Comparison of ENCODE assay signal across 1 cellular context in the genomic region with DNA sequence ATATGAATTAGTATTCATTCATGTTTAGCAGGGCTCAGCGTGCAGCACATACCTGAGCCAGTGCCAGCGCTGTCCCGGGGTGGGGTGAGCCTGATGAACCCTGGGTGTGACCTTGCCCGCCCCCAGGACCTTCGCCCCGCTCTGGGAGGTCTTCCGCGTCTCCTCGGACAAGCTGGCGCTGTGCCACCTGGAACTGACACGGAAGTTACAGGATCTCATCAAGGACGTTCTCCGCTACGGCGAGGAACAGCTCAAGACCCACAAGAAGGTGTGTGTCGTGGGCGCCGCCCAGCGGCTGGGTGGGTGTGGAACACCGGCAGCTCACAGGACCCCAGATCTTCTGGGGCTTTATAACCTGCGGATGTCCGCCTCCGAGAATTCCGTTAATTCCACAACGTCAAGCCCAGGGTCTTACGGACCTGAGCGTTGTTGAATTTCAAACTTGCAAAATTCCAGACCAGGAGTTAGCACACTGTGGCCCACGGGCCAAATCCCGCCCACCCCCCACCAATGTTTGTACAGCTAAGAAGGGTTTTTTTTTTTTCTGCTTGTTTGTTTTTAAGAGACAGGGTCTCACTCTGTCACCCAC.
TF ChIP-seq lines count a peak whose summit lies in the region.

No MANE protein-coding gene starts in this region.

TF ChIP-seq in HepG2, 621 proteins besides CTCF, POLR2A, EP300 and RAD21 (continued from another document and continues in another):
- TF ChIP-seq, protein P1, sequence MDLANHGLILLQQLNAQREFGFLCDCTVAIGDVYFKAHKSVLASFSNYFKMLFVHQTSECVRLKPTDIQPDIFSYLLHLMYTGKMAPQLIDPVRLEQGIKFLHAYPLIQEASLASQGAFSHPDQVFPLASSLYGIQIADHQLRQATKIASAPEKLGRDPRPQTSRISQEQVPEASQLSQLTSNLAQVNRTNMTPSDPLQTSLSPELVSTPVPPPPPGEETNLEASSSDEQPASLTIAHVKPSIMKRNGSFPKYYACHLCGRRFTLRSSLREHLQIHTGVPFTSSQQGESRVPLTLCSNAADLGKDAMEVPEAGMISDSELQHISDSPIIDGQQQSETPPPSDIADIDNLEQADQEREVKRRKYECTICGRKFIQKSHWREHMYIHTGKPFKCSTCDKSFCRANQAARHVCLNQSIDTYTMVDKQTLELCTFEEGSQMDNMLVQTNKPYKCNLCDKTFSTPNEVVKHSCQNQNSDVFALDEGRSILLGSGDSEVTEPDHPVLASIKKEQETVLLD (CRISPR knock-in tag; IDR thresholded peaks at IDR 0.05; ENCODE audit: low read depth): no peak
- TF ChIP-seq ZNF431 (CRISPR knock-in tag; IDR thresholded peaks at IDR 0.05; ENCODE audit: borderline replicate concordance, low read depth): no peak
- TF ChIP-seq ZNF563 (CRISPR knock-in tag; IDR thresholded peaks at IDR 0.05): no peak
- TF ChIP-seq, protein P2, sequence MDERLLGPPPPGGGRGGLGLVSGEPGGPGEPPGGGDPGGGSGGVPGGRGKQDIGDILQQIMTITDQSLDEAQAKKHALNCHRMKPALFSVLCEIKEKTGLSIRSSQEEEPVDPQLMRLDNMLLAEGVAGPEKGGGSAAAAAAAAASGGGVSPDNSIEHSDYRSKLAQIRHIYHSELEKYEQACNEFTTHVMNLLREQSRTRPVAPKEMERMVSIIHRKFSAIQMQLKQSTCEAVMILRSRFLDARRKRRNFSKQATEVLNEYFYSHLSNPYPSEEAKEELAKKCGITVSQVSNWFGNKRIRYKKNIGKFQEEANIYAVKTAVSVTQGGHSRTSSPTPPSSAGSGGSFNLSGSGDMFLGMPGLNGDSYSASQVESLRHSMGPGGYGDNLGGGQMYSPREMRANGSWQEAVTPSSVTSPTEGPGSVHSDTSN (CRISPR knock-in tag; IDR thresholded peaks at IDR 0.05): no peak
- TF ChIP-seq, protein P3, sequence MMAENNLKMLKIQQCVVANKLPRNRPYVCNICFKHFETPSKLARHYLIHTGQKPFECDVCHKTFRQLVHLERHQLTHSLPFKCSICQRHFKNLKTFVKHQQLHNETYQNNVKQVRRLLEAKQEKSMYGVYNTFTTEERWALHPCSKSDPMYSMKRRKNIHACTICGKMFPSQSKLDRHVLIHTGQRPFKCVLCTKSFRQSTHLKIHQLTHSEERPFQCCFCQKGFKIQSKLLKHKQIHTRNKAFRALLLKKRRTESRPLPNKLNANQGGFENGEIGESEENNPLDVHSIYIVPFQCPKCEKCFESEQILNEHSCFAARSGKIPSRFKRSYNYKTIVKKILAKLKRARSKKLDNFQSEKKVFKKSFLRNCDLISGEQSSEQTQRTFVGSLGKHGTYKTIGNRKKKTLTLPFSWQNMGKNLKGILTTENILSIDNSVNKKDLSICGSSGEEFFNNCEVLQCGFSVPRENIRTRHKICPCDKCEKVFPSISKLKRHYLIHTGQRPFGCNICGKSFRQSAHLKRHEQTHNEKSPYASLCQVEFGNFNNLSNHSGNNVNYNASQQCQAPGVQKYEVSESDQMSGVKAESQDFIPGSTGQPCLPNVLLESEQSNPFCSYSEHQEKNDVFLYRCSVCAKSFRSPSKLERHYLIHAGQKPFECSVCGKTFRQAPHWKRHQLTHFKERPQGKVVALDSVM (CRISPR knock-in tag; IDR thresholded peaks at IDR 0.05): no peak
- no peak for TF ChIP-seq ZNF33B (CRISPR knock-in tag; IDR thresholded peaks at IDR 0.05)
- TF ChIP-seq ELF3 (CRISPR knock-in tag; IDR thresholded peaks at IDR 0.05): peak; percentile 97
- TF ChIP-seq, protein P4, sequence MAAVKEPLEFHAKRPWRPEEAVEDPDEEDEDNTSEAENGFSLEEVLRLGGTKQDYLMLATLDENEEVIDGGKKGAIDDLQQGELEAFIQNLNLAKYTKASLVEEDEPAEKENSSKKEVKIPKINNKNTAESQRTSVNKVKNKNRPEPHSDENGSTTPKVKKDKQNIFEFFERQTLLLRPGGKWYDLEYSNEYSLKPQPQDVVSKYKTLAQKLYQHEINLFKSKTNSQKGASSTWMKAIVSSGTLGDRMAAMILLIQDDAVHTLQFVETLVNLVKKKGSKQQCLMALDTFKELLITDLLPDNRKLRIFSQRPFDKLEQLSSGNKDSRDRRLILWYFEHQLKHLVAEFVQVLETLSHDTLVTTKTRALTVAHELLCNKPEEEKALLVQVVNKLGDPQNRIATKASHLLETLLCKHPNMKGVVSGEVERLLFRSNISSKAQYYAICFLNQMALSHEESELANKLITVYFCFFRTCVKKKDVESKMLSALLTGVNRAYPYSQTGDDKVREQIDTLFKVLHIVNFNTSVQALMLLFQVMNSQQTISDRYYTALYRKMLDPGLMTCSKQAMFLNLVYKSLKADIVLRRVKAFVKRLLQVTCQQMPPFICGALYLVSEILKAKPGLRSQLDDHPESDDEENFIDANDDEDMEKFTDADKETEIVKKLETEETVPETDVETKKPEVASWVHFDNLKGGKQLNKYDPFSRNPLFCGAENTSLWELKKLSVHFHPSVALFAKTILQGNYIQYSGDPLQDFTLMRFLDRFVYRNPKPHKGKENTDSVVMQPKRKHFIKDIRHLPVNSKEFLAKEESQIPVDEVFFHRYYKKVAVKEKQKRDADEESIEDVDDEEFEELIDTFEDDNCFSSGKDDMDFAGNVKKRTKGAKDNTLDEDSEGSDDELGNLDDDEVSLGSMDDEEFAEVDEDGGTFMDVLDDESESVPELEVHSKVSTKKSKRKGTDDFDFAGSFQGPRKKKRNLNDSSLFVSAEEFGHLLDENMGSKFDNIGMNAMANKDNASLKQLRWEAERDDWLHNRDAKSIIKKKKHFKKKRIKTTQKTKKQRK (IDR thresholded peaks at IDR 0.05; ENCODE audit: low read length): no peak
- peak; percentile 70; the same call in 1 of the 2 replicates for TF ChIP-seq EEA1 (CRISPR knock-in tag; IDR thresholded peaks at IDR 0.05; ENCODE audit: borderline replicate concordance)
- TF ChIP-seq NFYC (CRISPR knock-in tag; IDR thresholded peaks at IDR 0.05): no peak
- no peak for TF ChIP-seq SATB2 (CRISPR knock-in tag; IDR thresholded peaks at IDR 0.05)
- TF ChIP-seq, protein P5, sequence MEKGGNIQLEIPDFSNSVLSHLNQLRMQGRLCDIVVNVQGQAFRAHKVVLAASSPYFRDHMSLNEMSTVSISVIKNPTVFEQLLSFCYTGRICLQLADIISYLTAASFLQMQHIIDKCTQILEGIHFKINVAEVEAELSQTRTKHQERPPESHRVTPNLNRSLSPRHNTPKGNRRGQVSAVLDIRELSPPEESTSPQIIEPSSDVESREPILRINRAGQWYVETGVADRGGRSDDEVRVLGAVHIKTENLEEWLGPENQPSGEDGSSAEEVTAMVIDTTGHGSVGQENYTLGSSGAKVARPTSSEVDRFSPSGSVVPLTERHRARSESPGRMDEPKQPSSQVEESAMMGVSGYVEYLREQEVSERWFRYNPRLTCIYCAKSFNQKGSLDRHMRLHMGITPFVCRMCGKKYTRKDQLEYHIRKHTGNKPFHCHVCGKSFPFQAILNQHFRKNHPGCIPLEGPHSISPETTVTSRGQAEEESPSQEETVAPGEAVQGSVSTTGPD (CRISPR knock-in tag; IDR thresholded peaks at IDR 0.05): no peak
- no peak for TF ChIP-seq ZNF24 (IDR thresholded peaks at IDR 0.05)
- TF ChIP-seq STAG1 (CRISPR knock-in tag; IDR thresholded peaks at IDR 0.05): peak; percentile 93
- no peak for TF ChIP-seq RCOR2 (CRISPR knock-in tag; IDR thresholded peaks at IDR 0.05)
- no peak for TF ChIP-seq ATF1 (CRISPR knock-in tag; IDR thresholded peaks at IDR 0.05)
- no peak for TF ChIP-seq ZNF879 (CRISPR knock-in tag; IDR thresholded peaks at IDR 0.05)
- TF ChIP-seq, protein P6, sequence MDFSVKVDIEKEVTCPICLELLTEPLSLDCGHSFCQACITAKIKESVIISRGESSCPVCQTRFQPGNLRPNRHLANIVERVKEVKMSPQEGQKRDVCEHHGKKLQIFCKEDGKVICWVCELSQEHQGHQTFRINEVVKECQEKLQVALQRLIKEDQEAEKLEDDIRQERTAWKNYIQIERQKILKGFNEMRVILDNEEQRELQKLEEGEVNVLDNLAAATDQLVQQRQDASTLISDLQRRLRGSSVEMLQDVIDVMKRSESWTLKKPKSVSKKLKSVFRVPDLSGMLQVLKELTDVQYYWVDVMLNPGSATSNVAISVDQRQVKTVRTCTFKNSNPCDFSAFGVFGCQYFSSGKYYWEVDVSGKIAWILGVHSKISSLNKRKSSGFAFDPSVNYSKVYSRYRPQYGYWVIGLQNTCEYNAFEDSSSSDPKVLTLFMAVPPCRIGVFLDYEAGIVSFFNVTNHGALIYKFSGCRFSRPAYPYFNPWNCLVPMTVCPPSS (IDR thresholded peaks at IDR 0.05): no peak
- TF ChIP-seq, protein P7, sequence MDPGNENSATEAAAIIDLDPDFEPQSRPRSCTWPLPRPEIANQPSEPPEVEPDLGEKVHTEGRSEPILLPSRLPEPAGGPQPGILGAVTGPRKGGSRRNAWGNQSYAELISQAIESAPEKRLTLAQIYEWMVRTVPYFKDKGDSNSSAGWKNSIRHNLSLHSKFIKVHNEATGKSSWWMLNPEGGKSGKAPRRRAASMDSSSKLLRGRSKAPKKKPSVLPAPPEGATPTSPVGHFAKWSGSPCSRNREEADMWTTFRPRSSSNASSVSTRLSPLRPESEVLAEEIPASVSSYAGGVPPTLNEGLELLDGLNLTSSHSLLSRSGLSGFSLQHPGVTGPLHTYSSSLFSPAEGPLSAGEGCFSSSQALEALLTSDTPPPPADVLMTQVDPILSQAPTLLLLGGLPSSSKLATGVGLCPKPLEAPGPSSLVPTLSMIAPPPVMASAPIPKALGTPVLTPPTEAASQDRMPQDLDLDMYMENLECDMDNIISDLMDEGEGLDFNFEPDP (CRISPR knock-in tag; conservative IDR thresholded peaks at IDR 0.05): no peak
- no peak for TF ChIP-seq NFYB (CRISPR knock-in tag; IDR thresholded peaks at IDR 0.05)
- TF ChIP-seq, protein P8, sequence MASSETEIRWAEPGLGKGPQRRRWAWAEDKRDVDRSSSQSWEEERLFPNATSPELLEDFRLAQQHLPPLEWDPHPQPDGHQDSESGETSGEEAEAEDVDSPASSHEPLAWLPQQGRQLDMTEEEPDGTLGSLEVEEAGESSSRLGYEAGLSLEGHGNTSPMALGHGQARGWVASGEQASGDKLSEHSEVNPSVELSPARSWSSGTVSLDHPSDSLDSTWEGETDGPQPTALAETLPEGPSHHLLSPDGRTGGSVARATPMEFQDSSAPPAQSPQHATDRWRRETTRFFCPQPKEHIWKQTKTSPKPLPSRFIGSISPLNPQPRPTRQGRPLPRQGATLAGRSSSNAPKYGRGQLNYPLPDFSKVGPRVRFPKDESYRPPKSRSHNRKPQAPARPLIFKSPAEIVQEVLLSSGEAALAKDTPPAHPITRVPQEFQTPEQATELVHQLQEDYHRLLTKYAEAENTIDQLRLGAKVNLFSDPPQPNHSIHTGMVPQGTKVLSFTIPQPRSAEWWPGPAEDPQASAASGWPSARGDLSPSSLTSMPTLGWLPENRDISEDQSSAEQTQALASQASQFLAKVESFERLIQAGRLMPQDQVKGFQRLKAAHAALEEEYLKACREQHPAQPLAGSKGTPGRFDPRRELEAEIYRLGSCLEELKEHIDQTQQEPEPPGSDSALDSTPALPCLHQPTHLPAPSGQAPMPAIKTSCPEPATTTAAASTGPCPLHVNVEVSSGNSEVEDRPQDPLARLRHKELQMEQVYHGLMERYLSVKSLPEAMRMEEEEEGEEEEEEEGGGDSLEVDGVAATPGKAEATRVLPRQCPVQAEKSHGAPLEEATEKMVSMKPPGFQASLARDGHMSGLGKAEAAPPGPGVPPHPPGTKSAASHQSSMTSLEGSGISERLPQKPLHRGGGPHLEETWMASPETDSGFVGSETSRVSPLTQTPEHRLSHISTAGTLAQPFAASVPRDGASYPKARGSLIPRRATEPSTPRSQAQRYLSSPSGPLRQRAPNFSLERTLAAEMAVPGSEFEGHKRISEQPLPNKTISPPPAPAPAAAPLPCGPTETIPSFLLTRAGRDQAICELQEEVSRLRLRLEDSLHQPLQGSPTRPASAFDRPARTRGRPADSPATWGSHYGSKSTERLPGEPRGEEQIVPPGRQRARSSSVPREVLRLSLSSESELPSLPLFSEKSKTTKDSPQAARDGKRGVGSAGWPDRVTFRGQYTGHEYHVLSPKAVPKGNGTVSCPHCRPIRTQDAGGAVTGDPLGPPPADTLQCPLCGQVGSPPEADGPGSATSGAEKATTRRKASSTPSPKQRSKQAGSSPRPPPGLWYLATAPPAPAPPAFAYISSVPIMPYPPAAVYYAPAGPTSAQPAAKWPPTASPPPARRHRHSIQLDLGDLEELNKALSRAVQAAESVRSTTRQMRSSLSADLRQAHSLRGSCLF (CRISPR knock-in tag; IDR thresholded peaks at IDR 0.05; ENCODE audit: borderline replicate concordance): no peak
- no peak for TF ChIP-seq PCBP2 (optimal IDR thresholded peaks at IDR 0.05; ENCODE audit: low read depth, low read length, poor library complexity, severe bottlenecking)
- TF ChIP-seq, protein P9, sequence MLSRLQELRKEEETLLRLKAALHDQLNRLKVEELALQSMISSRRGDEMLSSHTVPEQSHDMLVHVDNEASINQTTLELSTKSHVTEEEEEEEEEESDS (CRISPR knock-in tag; IDR thresholded peaks at IDR 0.05; ENCODE audit: borderline replicate concordance): no peak
- TF ChIP-seq, protein P10, sequence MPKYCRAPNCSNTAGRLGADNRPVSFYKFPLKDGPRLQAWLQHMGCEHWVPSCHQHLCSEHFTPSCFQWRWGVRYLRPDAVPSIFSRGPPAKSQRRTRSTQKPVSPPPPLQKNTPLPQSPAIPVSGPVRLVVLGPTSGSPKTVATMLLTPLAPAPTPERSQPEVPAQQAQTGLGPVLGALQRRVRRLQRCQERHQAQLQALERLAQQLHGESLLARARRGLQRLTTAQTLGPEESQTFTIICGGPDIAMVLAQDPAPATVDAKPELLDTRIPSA (CRISPR knock-in tag; IDR thresholded peaks at IDR 0.05; ENCODE audit: borderline replicate concordance): no peak
- TF ChIP-seq ZNF329 (CRISPR knock-in tag; IDR thresholded peaks at IDR 0.05; ENCODE audit: low read depth): no peak
- TF ChIP-seq PITX1 (CRISPR knock-in tag; IDR thresholded peaks at IDR 0.05): peak; percentile 60; the same call in 1 of the 2 replicates
- TF ChIP-seq NBN (conservative IDR thresholded peaks at IDR 0.05): no peak
- peak; percentile 49; the same call in 1 of the 2 replicates for TF ChIP-seq FOXO1 (CRISPR knock-in tag; IDR thresholded peaks at IDR 0.05)
- no peak for TF ChIP-seq RFXANK (CRISPR knock-in tag; IDR thresholded peaks at IDR 0.05)
- TF ChIP-seq TARDBP (CRISPR knock-in tag; IDR thresholded peaks at IDR 0.05): peak; percentile 80
- no peak for TF ChIP-seq SMAD3 (CRISPR knock-in tag; IDR thresholded peaks at IDR 0.05)
- TF ChIP-seq FOXC1 (CRISPR knock-in tag; IDR thresholded peaks at IDR 0.05; ENCODE audit: borderline replicate concordance): no peak
- TF ChIP-seq, protein P11, sequence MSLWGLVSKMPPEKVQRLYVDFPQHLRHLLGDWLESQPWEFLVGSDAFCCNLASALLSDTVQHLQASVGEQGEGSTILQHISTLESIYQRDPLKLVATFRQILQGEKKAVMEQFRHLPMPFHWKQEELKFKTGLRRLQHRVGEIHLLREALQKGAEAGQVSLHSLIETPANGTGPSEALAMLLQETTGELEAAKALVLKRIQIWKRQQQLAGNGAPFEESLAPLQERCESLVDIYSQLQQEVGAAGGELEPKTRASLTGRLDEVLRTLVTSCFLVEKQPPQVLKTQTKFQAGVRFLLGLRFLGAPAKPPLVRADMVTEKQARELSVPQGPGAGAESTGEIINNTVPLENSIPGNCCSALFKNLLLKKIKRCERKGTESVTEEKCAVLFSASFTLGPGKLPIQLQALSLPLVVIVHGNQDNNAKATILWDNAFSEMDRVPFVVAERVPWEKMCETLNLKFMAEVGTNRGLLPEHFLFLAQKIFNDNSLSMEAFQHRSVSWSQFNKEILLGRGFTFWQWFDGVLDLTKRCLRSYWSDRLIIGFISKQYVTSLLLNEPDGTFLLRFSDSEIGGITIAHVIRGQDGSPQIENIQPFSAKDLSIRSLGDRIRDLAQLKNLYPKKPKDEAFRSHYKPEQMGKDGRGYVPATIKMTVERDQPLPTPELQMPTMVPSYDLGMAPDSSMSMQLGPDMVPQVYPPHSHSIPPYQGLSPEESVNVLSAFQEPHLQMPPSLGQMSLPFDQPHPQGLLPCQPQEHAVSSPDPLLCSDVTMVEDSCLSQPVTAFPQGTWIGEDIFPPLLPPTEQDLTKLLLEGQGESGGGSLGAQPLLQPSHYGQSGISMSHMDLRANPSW (CRISPR knock-in tag; IDR thresholded peaks at IDR 0.05; ENCODE audit: borderline replicate concordance): no peak
